8 cellular contexts compared by ENCODE assay signal in the genomic region with DNA sequence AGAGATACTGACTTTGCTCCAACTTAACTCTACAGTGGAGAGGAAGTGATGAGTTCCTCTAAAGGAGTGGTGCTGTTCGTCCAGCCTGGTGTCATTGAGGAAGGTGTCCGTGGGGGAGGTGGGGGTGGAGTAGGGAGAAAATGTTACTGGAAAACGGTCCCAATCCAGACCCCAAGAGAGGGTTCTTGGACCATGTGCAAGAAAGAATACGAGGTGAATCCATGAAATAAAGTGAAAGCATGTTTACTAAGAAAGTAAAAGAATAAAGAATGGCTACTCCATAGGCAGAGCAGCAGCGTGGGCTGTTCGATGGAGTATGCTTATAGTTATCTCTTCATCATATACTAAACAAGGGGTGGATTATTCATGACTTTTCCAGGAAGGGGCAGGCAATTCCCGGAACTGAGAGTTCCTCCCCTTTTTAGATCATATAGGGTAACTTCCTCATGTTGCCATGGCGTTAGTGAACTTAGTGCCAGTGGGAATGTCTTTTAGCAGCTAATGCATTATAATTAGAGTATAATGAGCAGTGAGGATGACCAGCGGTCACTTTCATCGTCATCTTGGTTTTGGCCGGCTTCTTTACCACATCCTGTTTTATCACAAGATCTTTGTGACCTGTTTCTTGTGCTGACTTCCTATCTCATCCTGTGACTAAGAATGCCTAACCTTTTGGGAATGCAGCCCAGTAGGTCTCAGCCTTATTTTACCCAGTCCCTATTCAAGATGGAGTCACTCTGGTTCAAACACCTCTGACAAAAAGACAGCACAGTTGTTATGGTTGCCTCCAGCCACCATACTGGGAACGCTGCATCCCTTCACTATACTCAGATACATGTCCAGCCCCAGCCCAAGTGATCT. TPM values are rescaled to one million over a fixed set of nuclear protein-coding genes. Genes with fewer than 3 reads are reported as not detected.
A peak's percentile ranks its signal among the peaks of the same experiment; 100 is the strongest.
DNase-seq lines count a peak whose midpoint lies in the region; ATAC-seq and TF ChIP-seq lines count a peak whose summit lies in the region.

No MANE protein-coding gene starts in this region.

- 35 to 40% methylated on average over 12 of the region's 12 CpGs for WGBS in lower leg skin, 2 donors

- peak overlapping the region; percentile 60 for H3K4me3 Mint-ChIP-seq in activated CD4-positive, alpha-beta memory T cell treated with anti-CD3 and anti-CD28 coated beads, Interleukin-2, amount 10 ng/mL, durations not matched to agents 7 days and 5 days
- no peak overlapping the region for H3K4me3 Mint-ChIP-seq in WTC11

- H3K27me3 Mint-ChIP-seq in activated CD4-positive, alpha-beta memory T cell treated with anti-CD3 and anti-CD28 coated beads, Interleukin-2, amount 10 ng/mL, durations not matched to agents 7 days and 5 days = peaks cover 17% of the 10 kb centered on the region
- peaks cover 46% of the 10 kb centered on the region for H3K27me3 Mint-ChIP-seq in WTC11 (ENCODE audit: low read depth)

- CTCF ChIA-PET in activated CD4-positive, alpha-beta memory T cell treated with anti-CD3 and anti-CD28 coated beads, Interleukin-2, amount 10 ng/mL, durations not matched to agents 7 days and 5 days (lab: Charles Lee) = interaction anchor here (1.0 to 1.5 kb wide), 2 partner anchors 9 to 24 kb away, joined by 3 to 4 read pairs; no protein-coding TSS in a partner anchor
- CTCF ChIA-PET in WTC11 (lab: Charles Lee) = no interaction called here

- intact Hi-C loops in Right ventricle myocardium inferior (cut with DNase I) (no loop called here), lower leg skin (cut with DNase I; ENCODE audit: low total_unique reads) (no loop called here)

- DNase-seq in KG1 (lab: John Stamatoyannopoulos, UW) (peak; percentile 29), Right ventricle myocardium inferior (ENCODE audit: missing footprints) (no peak), WTC11 (ENCODE audit: low spot score) (no peak), NCI-H2171 treated with DMSO at 0.1 percent for 48 hours (lab: John Stamatoyannopoulos, UW) (no peak), lower leg skin (ENCODE audit: low spot score in 2 of 2) (no peak)
- peak; percentile 78 for DNase-seq in activated CD4-positive, alpha-beta memory T cell treated with anti-CD3 and anti-CD28 coated beads, Interleukin-2, amount 10 ng/mL, durations not matched to agents 7 days and 5 days
- DNase-seq in stimulated activated CD4-positive, alpha-beta T cell treated with anti-CD3 and anti-CD28 coated beads, Interleukin-4, amount 100 ng/mL, for 1 hour = peak; percentile 43

- TF ChIP-seq POLR2A in lower leg skin (IDR thresholded peaks at IDR 0.05) = no peak

- ATAC-seq in Right ventricle myocardium inferior (peak; percentile 51), WTC11 (no peak), HG03139 (IDR thresholded peaks at IDR 0.05; ENCODE audit: unreplicated experiment) (no peak)

- POLR2A ChIA-PET in activated CD4-positive, alpha-beta memory T cell treated with anti-CD3 and anti-CD28 coated beads, Interleukin-2, amount 10 ng/mL, durations not matched to agents 7 days and 5 days (lab: Charles Lee) = no interaction called here
- POLR2A ChIA-PET in WTC11 (lab: Charles Lee) = no interaction called here

- H3K4me3 ChIP-seq in lower leg skin (ENCODE audit: low read depth, poor library complexity, severe bottlenecking) = no peak overlapping the region

- peak overlapping the region; percentile 82 for H3K27ac Mint-ChIP-seq in activated CD4-positive, alpha-beta memory T cell treated with anti-CD3 and anti-CD28 coated beads, Interleukin-2, amount 10 ng/mL, durations not matched to agents 7 days and 5 days
- H3K27ac Mint-ChIP-seq in WTC11 = no peak overlapping the region

- no peak for TF ChIP-seq CTCF in WTC11 (IDR thresholded peaks at IDR 0.05)
- TF ChIP-seq CTCF in lower leg skin (IDR thresholded peaks at IDR 0.05) = no peak

- no peaks in the 10 kb centered on the region for H3K36me3 Mint-ChIP-seq in activated CD4-positive, alpha-beta memory T cell treated with anti-CD3 and anti-CD28 coated beads, Interleukin-2, amount 10 ng/mL, durations not matched to agents 7 days and 5 days (ENCODE audit: low read depth)
- no peaks in the 10 kb centered on the region for H3K36me3 Mint-ChIP-seq in WTC11

- H3K4me1 Mint-ChIP-seq in activated CD4-positive, alpha-beta memory T cell treated with anti-CD3 and anti-CD28 coated beads, Interleukin-2, amount 10 ng/mL, durations not matched to agents 7 days and 5 days = peaks cover 31% of the 10 kb centered on the region
- peaks cover 18% of the 10 kb centered on the region for H3K4me1 Mint-ChIP-seq in WTC11

- no peaks in the 10 kb centered on the region for H3K9me3 Mint-ChIP-seq in activated CD4-positive, alpha-beta memory T cell treated with anti-CD3 and anti-CD28 coated beads, Interleukin-2, amount 10 ng/mL, durations not matched to agents 7 days and 5 days
- H3K9me3 Mint-ChIP-seq in WTC11 = no peaks in the 10 kb centered on the region

TF ChIP-seq in WTC11, 78 proteins besides CTCF, POLR2A, EP300 and RAD21:
- TF ChIP-seq, protein P1, sequence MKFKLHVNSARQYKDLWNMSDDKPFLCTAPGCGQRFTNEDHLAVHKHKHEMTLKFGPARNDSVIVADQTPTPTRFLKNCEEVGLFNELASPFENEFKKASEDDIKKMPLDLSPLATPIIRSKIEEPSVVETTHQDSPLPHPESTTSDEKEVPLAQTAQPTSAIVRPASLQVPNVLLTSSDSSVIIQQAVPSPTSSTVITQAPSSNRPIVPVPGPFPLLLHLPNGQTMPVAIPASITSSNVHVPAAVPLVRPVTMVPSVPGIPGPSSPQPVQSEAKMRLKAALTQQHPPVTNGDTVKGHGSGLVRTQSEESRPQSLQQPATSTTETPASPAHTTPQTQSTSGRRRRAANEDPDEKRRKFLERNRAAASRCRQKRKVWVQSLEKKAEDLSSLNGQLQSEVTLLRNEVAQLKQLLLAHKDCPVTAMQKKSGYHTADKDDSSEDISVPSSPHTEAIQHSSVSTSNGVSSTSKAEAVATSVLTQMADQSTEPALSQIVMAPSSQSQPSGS (CRISPR knock-in tag; IDR thresholded peaks at IDR 0.05; ENCODE audit: borderline replicate concordance, low read depth) = no peak
- TF ChIP-seq JAZF1 (CRISPR knock-in tag; IDR thresholded peaks at IDR 0.05) (no peak), IRF2 (CRISPR knock-in tag; IDR thresholded peaks at IDR 0.05; ENCODE audit: borderline replicate concordance, low read depth) (no peak), ZNF416 (CRISPR knock-in tag; IDR thresholded peaks at IDR 0.05) (no peak), TP53 (CRISPR knock-in tag; IDR thresholded peaks at IDR 0.05) (no peak)
- TF ChIP-seq, protein P2, sequence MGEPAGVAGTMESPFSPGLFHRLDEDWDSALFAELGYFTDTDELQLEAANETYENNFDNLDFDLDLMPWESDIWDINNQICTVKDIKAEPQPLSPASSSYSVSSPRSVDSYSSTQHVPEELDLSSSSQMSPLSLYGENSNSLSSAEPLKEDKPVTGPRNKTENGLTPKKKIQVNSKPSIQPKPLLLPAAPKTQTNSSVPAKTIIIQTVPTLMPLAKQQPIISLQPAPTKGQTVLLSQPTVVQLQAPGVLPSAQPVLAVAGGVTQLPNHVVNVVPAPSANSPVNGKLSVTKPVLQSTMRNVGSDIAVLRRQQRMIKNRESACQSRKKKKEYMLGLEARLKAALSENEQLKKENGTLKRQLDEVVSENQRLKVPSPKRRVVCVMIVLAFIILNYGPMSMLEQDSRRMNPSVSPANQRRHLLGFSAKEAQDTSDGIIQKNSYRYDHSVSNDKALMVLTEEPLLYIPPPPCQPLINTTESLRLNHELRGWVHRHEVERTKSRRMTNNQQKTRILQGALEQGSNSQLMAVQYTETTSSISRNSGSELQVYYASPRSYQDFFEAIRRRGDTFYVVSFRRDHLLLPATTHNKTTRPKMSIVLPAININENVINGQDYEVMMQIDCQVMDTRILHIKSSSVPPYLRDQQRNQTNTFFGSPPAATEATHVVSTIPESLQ (CRISPR knock-in tag; IDR thresholded peaks at IDR 0.05) = no peak
- TF ChIP-seq, protein P3, sequence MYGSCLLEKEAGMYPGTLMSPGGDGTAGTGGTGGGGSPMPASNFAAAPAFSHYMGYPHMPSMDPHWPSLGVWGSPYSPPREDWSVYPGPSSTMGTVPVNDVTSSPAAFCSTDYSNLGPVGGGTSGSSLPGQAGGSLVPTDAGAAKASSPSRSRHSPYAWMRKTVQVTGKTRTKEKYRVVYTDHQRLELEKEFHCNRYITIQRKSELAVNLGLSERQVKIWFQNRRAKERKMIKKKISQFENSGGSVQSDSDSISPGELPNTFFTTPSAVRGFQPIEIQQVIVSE (CRISPR knock-in tag; IDR thresholded peaks at IDR 0.05; ENCODE audit: borderline replicate concordance) = no peak
- TF ChIP-seq, protein P4, sequence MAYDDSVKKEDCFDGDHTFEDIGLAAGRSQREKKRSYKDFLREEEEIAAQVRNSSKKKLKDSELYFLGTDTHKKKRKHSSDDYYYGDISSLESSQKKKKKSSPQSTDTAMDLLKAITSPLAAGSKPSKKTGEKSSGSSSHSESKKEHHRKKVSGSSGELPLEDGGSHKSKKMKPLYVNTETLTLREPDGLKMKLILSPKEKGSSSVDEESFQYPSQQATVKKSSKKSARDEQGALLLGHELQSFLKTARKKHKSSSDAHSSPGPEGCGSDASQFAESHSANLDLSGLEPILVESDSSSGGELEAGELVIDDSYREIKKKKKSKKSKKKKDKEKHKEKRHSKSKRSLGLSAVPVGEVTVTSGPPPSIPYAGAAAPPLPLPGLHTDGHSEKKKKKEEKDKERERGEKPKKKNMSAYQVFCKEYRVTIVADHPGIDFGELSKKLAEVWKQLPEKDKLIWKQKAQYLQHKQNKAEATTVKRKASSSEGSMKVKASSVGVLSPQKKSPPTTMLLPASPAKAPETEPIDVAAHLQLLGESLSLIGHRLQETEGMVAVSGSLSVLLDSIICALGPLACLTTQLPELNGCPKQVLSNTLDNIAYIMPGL (CRISPR knock-in tag; IDR thresholded peaks at IDR 0.05) = no peak

RNA-seq across cellular contexts. Expression of a gene that starts 38.6 kb away (rescaled TPM):
- not detected for total RNA-seq in activated CD4-positive, alpha-beta memory T cell treated with anti-CD3 and anti-CD28 coated beads, Interleukin-2, amount 10 ng/mL, durations not matched to agents 7 days and 5 days
- total RNA-seq in Right ventricle myocardium inferior = 70.8 TPM
- 0.57 to 0.92 TPM (median 0.81 TPM) in 3 replicates for total RNA-seq in WTC11 (2021)
- total RNA-seq in lower leg skin = 100 to 1,000 TPM in 1 of 4 donors, 10 to 100 TPM in 3; 15.0 to 113 (median 29.8) TPM

Comparison
In these comparisons a context has a peak if more than half of its experiments do, and no peak if none do; other contexts are left out.
1. DNase-seq: peak in KG1 (single experiment), activated CD4-positive, alpha-beta memory T cell treated with anti-CD3 and anti-CD28 coated beads, Interleukin-2, amount 10 ng/mL, durations not matched to agents 7 days and 5 days (single experiment) and stimulated activated CD4-positive, alpha-beta T cell treated with anti-CD3 and anti-CD28 coated beads, Interleukin-4, amount 100 ng/mL, for 1 hour (single experiment); none in Right ventricle myocardium inferior (single experiment), WTC11 (single experiment), NCI-H2171 treated with DMSO at 0.1 percent for 48 hours (single experiment) and lower leg skin (0 of 2).